ENCODE assay signal across 10 cellular contexts in genomic region chr14:54253195-54253947, GRCh38.
A peak's percentile ranks its signal among the peaks of the same experiment; 100 is the strongest.
DNase-seq lines count a peak whose midpoint lies in the region; ATAC-seq and TF ChIP-seq lines count a peak whose summit lies in the region.
"Had no signal": no experiment of that assay in that cellular context is flagged by ENCODE, and none has a peak within 500 bp of the region (broad histone marks: within the 10 kb centered on the region; RNA-seq: fewer than 3 reads in every experiment).

No MANE protein-coding gene starts in this region.

- no peaks in the 10 kb centered on the region for H3K36me3 ChIP-seq in ACC112 (ENCODE audit: insufficient read depth, low read length)

- peaks cover 35% of the 10 kb centered on the region for H3K4me1 ChIP-seq in ACC112 (ENCODE audit: control insufficient read depth, insufficient read depth, low read length, unreplicated experiment)

- no peaks in the 10 kb centered on the region for H3K27me3 ChIP-seq in ACC112 (ENCODE audit: insufficient read depth, low read length)

- H3K9me3 Mint-ChIP-seq in mesothelial cell of epicardium: peaks cover 4% of the 10 kb centered on the region

- no peak overlapping the region for H3K4me3 Mint-ChIP-seq in mesothelial cell of epicardium

- H3K4me1 Mint-ChIP-seq in mesothelial cell of epicardium: peaks cover 16% of the 10 kb centered on the region

- no peaks in the 10 kb centered on the region for H3K79me2 ChIP-seq in ACC112 (ENCODE audit: control insufficient read depth, insufficient read depth, low read length, unreplicated experiment)

- ATAC-seq in GM18870 (IDR thresholded peaks at IDR 0.05; ENCODE audit: unreplicated experiment): peak; percentile 70
- no peak for ATAC-seq in GM19328 (IDR thresholded peaks at IDR 0.05; ENCODE audit: unreplicated experiment)
- ATAC-seq: K562 had no signal

- peak; percentile 13 for DNase-seq in NCI-H460 (ENCODE audit: extremely low read depth, low read depth)
- DNase-seq in fibroblast of the aortic adventitia (ENCODE audit: low read depth): peak; percentile 85
- DNase-seq in coronary artery (ENCODE audit: low spot score): no peak
- no peak for DNase-seq in mesothelial cell of epicardium (ENCODE audit: low spot score in 2 of 2, unreplicated experiment in 2 of 2)
- no peak for DNase-seq in putamen (ENCODE audit: low spot score)
- DNase-seq: hippocampal formation had no signal

- H3K27ac ChIP-seq in ACC112 (ENCODE audit: low read depth, low read length) (peak overlapping the region; percentile 7; the same call in 1 of the 2 replicates), coronary artery (no peak overlapping the region)

- no peak overlapping the region for H3K4me3 ChIP-seq in ACC112 (ENCODE audit: low read depth, low read length)
- H3K4me3 ChIP-seq in fibroblast of the aortic adventitia (ENCODE audit: low read depth, low read length): no peak overlapping the region
- H3K4me3 ChIP-seq in coronary artery: no peak overlapping the region
- H3K4me3 ChIP-seq: K562 had no signal

- H3K27me3 Mint-ChIP-seq in mesothelial cell of epicardium (ENCODE audit: low read depth): no peaks in the 10 kb centered on the region

- TF ChIP-seq CTCF in fibroblast of the aortic adventitia (IDR thresholded peaks at IDR 0.05; ENCODE audit: insufficient read depth, low read length) (no peak), coronary artery (IDR thresholded peaks at IDR 0.05) (no peak), mesothelial cell of epicardium (IDR thresholded peaks at IDR 0.05; ENCODE audit: unreplicated experiment) (no peak)

- H2AFZ ChIP-seq in ACC112 (ENCODE audit: low read length, unreplicated experiment): peak overlapping the region; percentile 57

- no peak overlapping the region for H3K27ac Mint-ChIP-seq in mesothelial cell of epicardium

- no peaks in the 10 kb centered on the region for H3K36me3 Mint-ChIP-seq in mesothelial cell of epicardium

Comparison
In these comparisons a context has a peak if more than half of its experiments do, and no peak if none do; other contexts are left out.
1. DNase-seq: peak in NCI-H460 (single experiment) and fibroblast of the aortic adventitia (single experiment); none in coronary artery (single experiment), mesothelial cell of epicardium (0 of 2) and putamen (single experiment).